ENCODE assay signal across 17 cellular contexts in the genomic region with DNA sequence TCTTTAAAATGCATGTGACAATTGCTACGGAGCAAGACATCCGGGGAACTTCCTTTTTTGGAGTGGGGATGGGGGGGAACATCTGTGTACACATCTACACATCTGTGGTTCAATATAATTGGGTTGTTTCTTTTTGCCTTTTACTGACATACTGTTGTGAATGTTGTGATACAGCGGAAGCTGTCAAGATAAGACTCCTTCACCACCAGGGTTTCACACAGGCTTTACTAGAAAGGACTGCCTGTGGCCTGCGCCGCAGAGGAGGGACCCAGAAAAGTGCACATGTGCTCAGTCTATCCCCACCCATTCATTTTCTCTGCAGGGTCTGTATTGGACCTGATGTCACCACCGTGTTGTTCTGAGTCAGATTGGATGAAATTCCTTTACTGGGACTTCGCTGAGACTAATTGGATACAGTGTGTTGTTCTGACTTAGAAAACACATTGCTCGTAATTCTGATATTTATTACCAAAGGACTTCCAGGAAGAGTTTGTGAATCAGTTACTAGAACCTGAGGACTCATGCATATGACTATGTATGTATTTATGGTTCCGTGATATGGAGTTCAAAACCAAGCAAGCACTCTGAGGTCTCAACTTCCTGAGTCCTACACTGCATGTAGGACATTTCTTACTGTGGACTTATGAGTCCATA.
A peak's percentile ranks its signal among the peaks of the same experiment; 100 is the strongest.
DNase-seq lines count a peak whose midpoint lies in the region; ATAC-seq and TF ChIP-seq lines count a peak whose summit lies in the region.
"Had no signal": no experiment of that assay in that cellular context is flagged by ENCODE, and none has a peak within 500 bp of the region (broad histone marks: within the 10 kb centered on the region; RNA-seq: fewer than 3 reads in every experiment).

No MANE protein-coding gene starts in this region.

- H3K9me3 Mint-ChIP-seq in activated CD8-positive, alpha-beta memory T cell treated with anti-CD3 and anti-CD28 coated beads, Interleukin-2, amount 10 ng/mL, durations not matched to agents 7 days and 5 days (ENCODE audit: low read depth) = peaks cover 4% of the 10 kb centered on the region
- H3K9me3 Mint-ChIP-seq in Calu3 (ENCODE audit: low read depth, unreplicated experiment) = no peaks in the 10 kb centered on the region

- H3K27me3 Mint-ChIP-seq in activated CD8-positive, alpha-beta memory T cell treated with anti-CD3 and anti-CD28 coated beads, Interleukin-2, amount 10 ng/mL, durations not matched to agents 7 days and 5 days = no peaks in the 10 kb centered on the region
- no peaks in the 10 kb centered on the region for H3K27me3 Mint-ChIP-seq in Calu3 (ENCODE audit: unreplicated experiment)

- TF ChIP-seq CTCF in astrocyte of the spinal cord (IDR thresholded peaks at IDR 0.05; ENCODE audit: low read depth, low read length) (no peak), osteoblast (IDR thresholded peaks at IDR 0.05; ENCODE audit: extremely low read depth, low read depth, low read length) (no peak), Calu3 (IDR thresholded peaks at IDR 0.05; ENCODE audit: unreplicated experiment) (no peak)

- no peak overlapping the region for H3K4me2 ChIP-seq in osteoblast (ENCODE audit: insufficient read depth, low read length)

- DNase-seq in activated CD8-positive, alpha-beta memory T cell treated with anti-CD3 and anti-CD28 coated beads, Interleukin-2, amount 10 ng/mL, durations not matched to agents 7 days and 5 days = no peak
- DNase-seq in activated CD8-positive, alpha-beta memory T cell treated with anti-CD3 and anti-CD28 coated beads for 24 hours = no peak
- peak; percentile 67 for DNase-seq in MV-4-11 (lab: John Stamatoyannopoulos, UW)
- peak; percentile 47 for DNase-seq in astrocyte of the spinal cord (ENCODE audit: low read depth, low spot score)
- DNase-seq in osteoblast (ENCODE audit: insufficient read length, low spot score, missing footprints) = peak; percentile 57
- no peak for DNase-seq in Calu3
- DNase-seq in erythroblast (lab: John Stamatoyannopoulos, UW) = no peak
- no peak for DNase-seq in left ventricle myocardium superior
- DNase-seq: activated CD4-positive, alpha-beta T cell treated with anti-CD3 and anti-CD28 coated beads for 4 hours; activated naive CD4-positive, alpha-beta T cell treated with anti-CD3 and anti-CD28 coated beads for 36 hours; NCI-H2107; stimulated activated CD4-positive, alpha-beta T cell treated with anti-CD3 and anti-CD28 coated beads, Interleukin-1b, Interleukin-23, amount 100 ng/mL, for 48 hours; uterus had no signal

- no peaks in the 10 kb centered on the region for H3K27me3 ChIP-seq in osteoblast (ENCODE audit: insufficient read depth, low read length)
- H3K27me3 ChIP-seq: esophagus muscularis mucosa, uterus had no signal

- no peak overlapping the region for H3K27ac Mint-ChIP-seq in activated CD8-positive, alpha-beta memory T cell treated with anti-CD3 and anti-CD28 coated beads, Interleukin-2, amount 10 ng/mL, durations not matched to agents 7 days and 5 days
- H3K27ac Mint-ChIP-seq in Calu3 (ENCODE audit: unreplicated experiment) = no peak overlapping the region
- H3K27ac Mint-ChIP-seq: activated naive CD4-positive, alpha-beta T cell treated with anti-CD3 and anti-CD28 coated beads for 36 hours had no signal

- H3K79me2 ChIP-seq in osteoblast (ENCODE audit: insufficient read depth, low read length) = no peaks in the 10 kb centered on the region

- intact Hi-C loops in Calu3 (cut with micrococcal nuclease; ENCODE audit: unreplicated experiment) = no loop called here
- intact Hi-C loops in left ventricle myocardium superior (cut with micrococcal nuclease) = no loop called here

- H2AFZ ChIP-seq in osteoblast (ENCODE audit: low read length) = peak overlapping the region; percentile 28

- in situ Hi-C loops in astrocyte of the spinal cord (cut with HindIII; ENCODE audit: low sequenced_read_pairs) = no loop called here

- peak; percentile 36 for ATAC-seq in activated CD8-positive, alpha-beta memory T cell treated with anti-CD3 and anti-CD28 coated beads, Interleukin-2, amount 10 ng/mL, durations not matched to agents 7 days and 5 days
- ATAC-seq in left ventricle myocardium superior = no peak
- ATAC-seq: HCT116 had no signal

- H3K4me1 Mint-ChIP-seq in activated CD8-positive, alpha-beta memory T cell treated with anti-CD3 and anti-CD28 coated beads, Interleukin-2, amount 10 ng/mL, durations not matched to agents 7 days and 5 days = peaks cover 4% of the 10 kb centered on the region
- H3K4me1 Mint-ChIP-seq in Calu3 (ENCODE audit: low read depth, unreplicated experiment) = peaks cover 11% of the 10 kb centered on the region

- H3K36me3 ChIP-seq in osteoblast (ENCODE audit: insufficient read depth, low read length) = no peaks in the 10 kb centered on the region
- H3K36me3 ChIP-seq: esophagus muscularis mucosa, uterus had no signal

- CTCF ChIA-PET in activated CD8-positive, alpha-beta memory T cell treated with anti-CD3 and anti-CD28 coated beads, Interleukin-2, amount 10 ng/mL, durations not matched to agents 7 days and 5 days (lab: Charles Lee) = interaction anchor here (0.6 kb wide), 1 partner anchor 544 kb away, joined by 3 read pairs; no protein-coding TSS in a partner anchor
- CTCF ChIA-PET in Calu3 (lab: Charles Lee) = no interaction called here

- peaks cover 30% of the 10 kb centered on the region for H3K4me1 ChIP-seq in osteoblast (ENCODE audit: insufficient read depth, low read length)
- H3K4me1 ChIP-seq: uterus had no signal

- no peak overlapping the region for H3K4me3 Mint-ChIP-seq in activated CD8-positive, alpha-beta memory T cell treated with anti-CD3 and anti-CD28 coated beads, Interleukin-2, amount 10 ng/mL, durations not matched to agents 7 days and 5 days
- H3K4me3 Mint-ChIP-seq in Calu3 (ENCODE audit: low read depth, unreplicated experiment) = no peak overlapping the region
- H3K4me3 Mint-ChIP-seq: activated naive CD4-positive, alpha-beta T cell treated with anti-CD3 and anti-CD28 coated beads for 36 hours had no signal

- no peak for TF ChIP-seq POLR2A in erythroblast (IDR thresholded peaks at IDR 0.05; ENCODE audit: low read length)

- peaks cover 8% of the 10 kb centered on the region for H3K36me3 Mint-ChIP-seq in activated CD8-positive, alpha-beta memory T cell treated with anti-CD3 and anti-CD28 coated beads, Interleukin-2, amount 10 ng/mL, durations not matched to agents 7 days and 5 days
- no peaks in the 10 kb centered on the region for H3K36me3 Mint-ChIP-seq in Calu3 (ENCODE audit: insufficient read depth, unreplicated experiment)

- peak overlapping the region; percentile 40 for H3K27ac ChIP-seq in osteoblast (ENCODE audit: low read depth, low read length)
- H3K27ac ChIP-seq: esophagus muscularis mucosa, HL-60, SK-N-MC, uterus had no signal

- H3K4me3 ChIP-seq in astrocyte of the spinal cord (ENCODE audit: low read depth, low read length) = no peak overlapping the region
- H3K4me3 ChIP-seq in osteoblast (ENCODE audit: insufficient read depth, low read length) = no peak overlapping the region
- H3K4me3 ChIP-seq: esophagus muscularis mucosa, SK-N-MC, uterus had no signal

- BruUV-seq in Calu3 (replicated peaks; lab: Mats Ljungman, UMichigan) = no TSS peak

- H4K20me1 ChIP-seq in osteoblast (ENCODE audit: insufficient read depth, low read length) = no peaks in the 10 kb centered on the region

- H3K9me3 ChIP-seq in osteoblast (ENCODE audit: low read depth, low read length) = peaks cover 2% of the 10 kb centered on the region
- H3K9me3 ChIP-seq: uterus had no signal

Comparison
In these comparisons a context has a peak if more than half of its experiments do, and no peak if none do; other contexts are left out.
1. DNase-seq: peak in MV-4-11 (single experiment), astrocyte of the spinal cord (single experiment) and osteoblast (single experiment); none in activated CD8-positive, alpha-beta memory T cell treated with anti-CD3 and anti-CD28 coated beads, Interleukin-2, amount 10 ng/mL, durations not matched to agents 7 days and 5 days (single experiment), activated CD8-positive, alpha-beta memory T cell treated with anti-CD3 and anti-CD28 coated beads for 24 hours (single experiment), Calu3 (single experiment), erythroblast (0 of 2) and left ventricle myocardium superior (single experiment).